11 cellular contexts compared by ENCODE assay signal in genomic region chr6:25173951-25174474, GRCh38.
DNase-seq lines count a peak whose midpoint lies in the region; ATAC-seq, FAIRE-seq and TF ChIP-seq lines count a peak whose summit lies in the region.
"Had no signal": no experiment of that assay in that cellular context is flagged by ENCODE, and none has a peak within 500 bp of the region (broad histone marks: within the 10 kb centered on the region; RNA-seq: fewer than 3 reads in every experiment).

No MANE protein-coding gene starts in this region.

- H3K4me3 ChIP-seq in choroid plexus epithelial cell (ENCODE audit: low read depth, low read length) (no peak overlapping the region), pancreas (no peak overlapping the region)
- H3K4me3 ChIP-seq: GM23338 had no signal

- DNase-seq in EL: peak; percentile 97
- peak; percentile 81 for DNase-seq in NCI-H69 (lab: John Stamatoyannopoulos, UW)
- DNase-seq in choroid plexus epithelial cell (ENCODE audit: low read depth): peak; percentile 97
- DNase-seq in pancreas: no peak
- no peak for DNase-seq in Right ventricle myocardium inferior (ENCODE audit: missing footprints)
- DNase-seq in NCI-H1105 treated with DMSO at 0.1 percent for 48 hours (lab: John Stamatoyannopoulos, UW): no peak
- DNase-seq: activated CD8-positive, alpha-beta memory T cell treated with anti-CD3 and anti-CD28 coated beads for 24 hours; nucleus accumbens had no signal

- peaks cover 0 to 26% (median 4%) of the 10 kb centered on the region in 3 donors for H3K4me1 ChIP-seq in pancreas

- peak overlapping the region in 1 of 4 donors; percentile 46 for H3K27ac ChIP-seq in pancreas

- no peaks in the 10 kb centered on the region for H3K27me3 ChIP-seq in pancreas

- WGBS in pancreas, 2 donors: 89 to 91% methylated on average over 4 of the region's 4 CpGs

- H3K36me3 ChIP-seq in pancreas: no peaks in the 10 kb centered on the region

- FAIRE-seq in pancreas (lab: Jason Lieb, UNC): peak; percentile 53

- H3K9me3 ChIP-seq in pancreas: no peaks in the 10 kb centered on the region

- TF ChIP-seq CTCF in choroid plexus epithelial cell (conservative IDR thresholded peaks at IDR 0.05; ENCODE audit: low read depth, low read length) (no peak), pancreas (IDR thresholded peaks at IDR 0.05) (no peak)

- ATAC-seq in pancreas (peak; percentile 68 to 82 (median 78)), HG02763 (IDR thresholded peaks at IDR 0.05; ENCODE audit: unreplicated experiment) (no peak), HG02610 (IDR thresholded peaks at IDR 0.05; ENCODE audit: unreplicated experiment) (no peak), Right ventricle myocardium inferior (no peak)
- ATAC-seq: GM23338 had no signal

- intact Hi-C loops in pancreas (cut with DNase I) (no loop called here), Right ventricle myocardium inferior (cut with DNase I) (no loop called here)

Comparison
In these comparisons a context has a peak if more than half of its experiments do, and no peak if none do; other contexts are left out.
1. DNase-seq: peak in EL (single experiment), NCI-H69 (single experiment) and choroid plexus epithelial cell (single experiment); none in pancreas (0 of 6), Right ventricle myocardium inferior (single experiment) and NCI-H1105 treated with DMSO at 0.1 percent for 48 hours (single experiment).
2. ATAC-seq: peak in pancreas (4 of 4); none in HG02763 (single experiment), HG02610 (single experiment) and Right ventricle myocardium inferior (single experiment).